24 cellular contexts compared by ENCODE assay signal in genomic region chr14:73861060-73861459, GRCh38.
"Had no signal": no experiment of that assay in that cellular context is flagged by ENCODE, and none has a peak within 500 bp of the region (broad histone marks: within the 10 kb centered on the region; RNA-seq: fewer than 3 reads in every experiment).

No MANE protein-coding gene starts in this region.

- DNase-seq: cortex of kidney; dorsolateral prefrontal cortex; effector CD8-positive, alpha-beta T cell; gastrocnemius medialis; immature natural killer cell; left cardiac atrium; left ventricle myocardium superior; mesendoderm; naive B cell; posterior cingulate gyrus; right lobe of liver; spleen; stimulated activated CD4-positive, alpha-beta T cell treated with anti-CD3 and anti-CD28 coated beads, Interleukin-15, amount 100 ng/mL, for 24 hours; stimulated activated CD4-positive, alpha-beta T cell treated with anti-CD3 and anti-CD28 coated beads, Interleukin-1b, Interleukin-23, amount 100 ng/mL, for 48 hours; stimulated activated CD4-positive, alpha-beta T cell treated with anti-CD3 and anti-CD28 coated beads, Interleukin-4, amount 100 ng/mL, for 24 hours; tibial artery; upper lobe of left lung; uterus had no signal

- ATAC-seq: gastrocnemius medialis; left cardiac atrium; left ventricle myocardium superior; right lobe of liver; stimulated activated memory B cell treated with anti-CD40 and anti-IgM and Interleukin-4, amounts not matched to agents 10 μg/mL and 1 μg/mL and 100 μg/mL, for 72 hours had no signal

- H3K9me3 ChIP-seq: esophagus muscularis mucosa, gastrocnemius medialis, neutrophil, right lobe of liver, spleen, tibial artery, upper lobe of left lung, uterus had no signal

- H3K27ac Mint-ChIP-seq: immature natural killer cell; naive B cell; nephron; stimulated activated memory B cell treated with anti-CD40 and anti-IgM and Interleukin-4, amounts not matched to agents 10 μg/mL and 1 μg/mL and 100 μg/mL, for 72 hours; stimulated activated naive CD8-positive, alpha-beta T cell treated with anti-CD3 and anti-CD28 coated beads, Interleukin-15, Interleukin-2, amounts not matched to agents 100 ng/mL and 50 ng/mL, for 24 hours had no signal

- H3K4me1 Mint-ChIP-seq: immature natural killer cell, naive B cell, nephron had no signal

- H3K4me3 Mint-ChIP-seq: immature natural killer cell; naive B cell; nephron; stimulated activated memory B cell treated with anti-CD40 and anti-IgM and Interleukin-4, amounts not matched to agents 10 μg/mL and 1 μg/mL and 100 μg/mL, for 72 hours; stimulated activated naive CD8-positive, alpha-beta T cell treated with anti-CD3 and anti-CD28 coated beads, Interleukin-15, Interleukin-2, amounts not matched to agents 100 ng/mL and 50 ng/mL, for 24 hours had no signal

- H3K4me1 ChIP-seq: esophagus muscularis mucosa, gastrocnemius medialis, right lobe of liver, spleen, tibial artery, upper lobe of left lung, uterus had no signal

- H3K27me3 ChIP-seq: dorsolateral prefrontal cortex, esophagus muscularis mucosa, gastrocnemius medialis, neutrophil, right lobe of liver, spleen, tibial artery, upper lobe of left lung, uterus had no signal

- H3K4me3 ChIP-seq: dorsolateral prefrontal cortex, esophagus muscularis mucosa, gastrocnemius medialis, lung, right lobe of liver, spleen, tibial artery, upper lobe of left lung, uterus had no signal

- H3K27ac ChIP-seq: dorsolateral prefrontal cortex, esophagus muscularis mucosa, gastrocnemius medialis, neutrophil, right lobe of liver, spleen, tibial artery, upper lobe of left lung, uterus had no signal

- H3K9me3 Mint-ChIP-seq: immature natural killer cell; naive B cell; nephron; stimulated activated memory B cell treated with anti-CD40 and anti-IgM and Interleukin-4, amounts not matched to agents 10 μg/mL and 1 μg/mL and 100 μg/mL, for 72 hours; stimulated activated naive CD8-positive, alpha-beta T cell treated with anti-CD3 and anti-CD28 coated beads, Interleukin-15, Interleukin-2, amounts not matched to agents 100 ng/mL and 50 ng/mL, for 24 hours had no signal

- H3K36me3 ChIP-seq: neutrophil, uterus had no signal

- H3K27me3 Mint-ChIP-seq: naive B cell; stimulated activated memory B cell treated with anti-CD40 and anti-IgM and Interleukin-4, amounts not matched to agents 10 μg/mL and 1 μg/mL and 100 μg/mL, for 72 hours; stimulated activated naive CD8-positive, alpha-beta T cell treated with anti-CD3 and anti-CD28 coated beads, Interleukin-15, Interleukin-2, amounts not matched to agents 100 ng/mL and 50 ng/mL, for 24 hours had no signal
